9 cellular contexts compared by ENCODE assay signal in genomic region chr6:46040288-46040687, GRCh38. TPM values are rescaled to one million over a fixed set of nuclear protein-coding genes. Genes with fewer than 3 reads are reported as not detected.
"Had no signal": no experiment of that assay in that cellular context is flagged by ENCODE, and none has a peak within 500 bp of the region (broad histone marks: within the 10 kb centered on the region; RNA-seq: fewer than 3 reads in every experiment).

No MANE protein-coding gene starts in this region.

- H3K4me3 ChIP-seq: GM23338, HAP-1 had no signal

- H3K9ac ChIP-seq: KMS-11 had no signal

- H3K4me2 ChIP-seq: GM23338, KMS-11 had no signal

- DNase-seq: H7, KBM-7 had no signal

- H3K36me3 ChIP-seq: HAP-1 had no signal

- H3K9me3 ChIP-seq: HAP-1 had no signal

- H2AFZ ChIP-seq: GM23338 had no signal

- H3K27ac ChIP-seq: HL-60, KMS-11 had no signal

- ATAC-seq: GM23338, HCT116 had no signal

- H3K4me1 ChIP-seq: HAP-1 had no signal

RNA-seq across cellular contexts. Expression of gene CLIC5, which starts 24.6 kb away (rescaled TPM):
- total RNA-seq: GM23338, H4, HT1080 had no signal
